Comparison of ENCODE assay signal across 33 cellular contexts in the genomic region with DNA sequence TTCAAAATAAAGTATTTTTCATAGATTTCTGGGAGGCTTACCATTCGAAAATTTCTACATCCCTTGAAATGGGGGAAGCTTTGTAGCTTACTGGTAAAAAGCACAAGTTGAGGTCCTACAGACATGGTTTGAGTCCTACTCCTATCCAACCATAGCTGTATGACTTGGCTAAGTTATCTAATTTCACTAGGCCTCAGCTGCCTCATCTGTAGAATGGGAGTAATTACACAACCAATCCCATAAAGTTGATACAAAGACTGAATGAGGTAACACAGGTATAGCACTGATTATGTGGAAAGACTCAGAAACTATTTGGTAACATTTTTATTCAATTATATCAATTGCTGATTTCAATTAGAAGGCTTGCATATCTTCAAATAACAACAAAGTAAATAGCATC.
A peak's percentile ranks its signal among the peaks of the same experiment; 100 is the strongest.
DNase-seq lines count a peak whose midpoint lies in the region; ATAC-seq, FAIRE-seq and TF ChIP-seq lines count a peak whose summit lies in the region.
"Had no signal": no experiment of that assay in that cellular context is flagged by ENCODE, and none has a peak within 500 bp of the region (broad histone marks: within the 10 kb centered on the region; RNA-seq: fewer than 3 reads in every experiment).

No MANE protein-coding gene starts in this region.

- in situ Hi-C loops in HepG2 (cut with HindIII; ENCODE audit: extremely low pct_ligation_motif_present, low pct_unique_long_range_greater_than_20kb) (no loop called here), K562 (cut with MboI) (no loop called here)

- H3K4me2 ChIP-seq in HepG2 (ENCODE audit: low read depth, low read length) (no peak overlapping the region), K562 (ENCODE audit: insufficient read depth, low read length) (no peak overlapping the region)
- H3K4me2 ChIP-seq: A549; BLaER1; BLaER1 treated with 17β-estradiol and CSF1 and Interleukin-3, amounts not matched to agents 10 nM and 100 nM had no signal

- H3K36me3 ChIP-seq in left ventricle myocardium inferior = peaks cover 29% of the 10 kb centered on the region
- H3K36me3 ChIP-seq in HepG2 (replicated peaks in 1 of 2; ENCODE audit: control insufficient read depth in 1 of 2, insufficient read depth in 2 of 2, low read length in 2 of 2) = peaks cover 10 to 58% of the 10 kb centered on the region in 2 experiments
- peaks cover 0 to 20% (median 0%) of the 10 kb centered on the region in 4 donors for H3K36me3 ChIP-seq in right lobe of liver
- H3K36me3 ChIP-seq in K562 (ENCODE audit: control insufficient read depth, insufficient read depth, low read length) = no peaks in the 10 kb centered on the region
- H3K36me3 ChIP-seq: BE2C, BLaER1 had no signal

- TF ChIP-seq EP300 in HepG2 (IDR thresholded peaks at IDR 0.05; ENCODE audit: low read depth in 2 of 2, low read length in 2 of 2) (no peak), HepG2 (CRISPR knock-in tag; IDR thresholded peaks at IDR 0.05; ENCODE audit: borderline replicate concordance) (no peak), K562 (IDR thresholded peaks at IDR 0.05; ENCODE audit: low read length) (no peak)

- H3K4me1 ChIP-seq in left ventricle myocardium inferior (peaks cover 82% of the 10 kb centered on the region), right cardiac atrium (ENCODE audit: control insufficient read depth, insufficient read depth, low read length) (peaks cover 9% of the 10 kb centered on the region), HepG2 (ENCODE audit: insufficient read depth, low read length) (no peaks in the 10 kb centered on the region), right lobe of liver (peaks cover 0 to 3% (median 0%) of the 10 kb centered on the region in 4 donors), K562 (replicated peaks in 1 of 2; ENCODE audit: control insufficient read depth in 2 of 2, insufficient read depth in 2 of 2, low read length in 2 of 2) (no peaks in the 10 kb centered on the region)
- H3K4me1 ChIP-seq: A549, BLaER1, Caco-2 had no signal

- peak overlapping the region; percentile 83 for H3K27ac ChIP-seq in left ventricle myocardium inferior (replicated peaks)
- no peak overlapping the region for H3K27ac ChIP-seq in right cardiac atrium (ENCODE audit: low read length)
- H3K27ac ChIP-seq in HepG2 (ENCODE audit: extremely low read length, insufficient read depth, low read length) = no peak overlapping the region
- H3K27ac ChIP-seq in right lobe of liver = no peak overlapping the region
- H3K27ac ChIP-seq in K562 (ENCODE audit: extremely low read depth, low read depth, low read length) = no peak overlapping the region
- H3K27ac ChIP-seq: 22Rv1; A549; BLaER1; BLaER1 treated with 17β-estradiol and CSF1 and Interleukin-3, amounts not matched to agents 10 nM and 100 nM; C4-2B had no signal

- TF ChIP-seq POLR2A in HepG2 (IDR thresholded peaks at IDR 0.05; ENCODE audit: insufficient read depth in 1 of 2, low read depth in 2 of 2, low read length in 2 of 2) = no peak
- no peak for TF ChIP-seq POLR2A in right lobe of liver (IDR thresholded peaks at IDR 0.05)
- no peak for TF ChIP-seq POLR2A in K562 (conservative IDR thresholded peaks at IDR 0.05)

- CTCF ChIA-PET in HepG2 (lab: Yijun Ruan, JAX; ENCODE audit: low intra/inter-chr PET ratio, low total read pairs) (no interaction called here), K562 (lab: Yijun Ruan, JAX; ENCODE audit: low intra/inter-chr PET ratio) (no interaction called here)

- WGBS in right cardiac atrium = 98% methylated on average over 1 of the region's 1 CpG
- WGBS in HepG2 (ENCODE audit: low lambda C conversion rate) = 100% methylated on average over 1 of the region's 1 CpG
- WGBS in right lobe of liver (ENCODE audit: insufficient coverage, low coverage, low lambda C conversion rate, missing lambda C conversion rate) = 63% methylated on average over 1 of the region's 1 CpG
- 57% methylated on average over 1 of the region's 1 CpG for WGBS in K562 (ENCODE audit: insufficient coverage, low coverage, missing lambda C conversion rate)

- TF ChIP-seq RAD21 in HepG2 (CRISPR knock-in tag; IDR thresholded peaks at IDR 0.05) (no peak), K562 (CRISPR knock-in tag; conservative IDR thresholded peaks at IDR 0.05 in 1 of 2, IDR thresholded peaks at IDR 0.05 in 1 of 2) (no peak)

- no peak for FAIRE-seq in HepG2 (lab: Jason Lieb, UNC)
- FAIRE-seq in K562 (lab: Jason Lieb, UNC) = no peak
- FAIRE-seq: A204.1, A549, D721Med had no signal

- H3K9ac ChIP-seq in HepG2 (ENCODE audit: insufficient read depth, low read depth, low read length) = no peak overlapping the region
- H3K9ac ChIP-seq in K562 (ENCODE audit: insufficient read depth in 1 of 2, low read depth in 2 of 2, low read length in 2 of 2) = no peak overlapping the region
- H3K9ac ChIP-seq: BLaER1; BLaER1 treated with 17β-estradiol and CSF1 and Interleukin-3, amounts not matched to agents 10 nM and 100 nM had no signal

- H3K4me3 ChIP-seq in left ventricle myocardium inferior = no peak overlapping the region
- H3K4me3 ChIP-seq in right cardiac atrium (ENCODE audit: low read length) = no peak overlapping the region
- H3K4me3 ChIP-seq in HepG2 (replicated peaks in 1 of 3; ENCODE audit: insufficient read depth in 1 of 3, low read depth in 2 of 3, low read length in 3 of 3) = no peak overlapping the region
- H3K4me3 ChIP-seq in right lobe of liver = no peak overlapping the region
- H3K4me3 ChIP-seq in K562 = no peak overlapping the region
- H3K4me3 ChIP-seq: A549; BLaER1; BLaER1 treated with 17β-estradiol and CSF1 and Interleukin-3, amounts not matched to agents 10 nM and 100 nM had no signal

- no peak overlapping the region for H2AFZ ChIP-seq in HepG2 (ENCODE audit: low read length)
- H2AFZ ChIP-seq in K562 (ENCODE audit: low read depth, low read length) = no peak overlapping the region

- BruUV-seq in HepG2 (replicated peaks; lab: Mats Ljungman, UMichigan) (no TSS peak), K562 (replicated peaks; lab: Mats Ljungman, UMichigan) (no TSS peak)

- H3K27me3 ChIP-seq in left ventricle myocardium inferior (ENCODE audit: low read depth) (no peaks in the 10 kb centered on the region), right cardiac atrium (ENCODE audit: control insufficient read depth, insufficient read depth) (no peaks in the 10 kb centered on the region), HepG2 (ENCODE audit: control insufficient read depth in 1 of 2, insufficient read depth in 2 of 2, low read length in 2 of 2) (no peaks in the 10 kb centered on the region), right lobe of liver (no peaks in the 10 kb centered on the region), K562 (ENCODE audit: control insufficient read depth in 2 of 2, insufficient read depth in 2 of 2, low read length in 2 of 2) (no peaks in the 10 kb centered on the region)
- H3K27me3 ChIP-seq: BE2C; BLaER1; BLaER1 treated with 17β-estradiol and CSF1 and Interleukin-3, amounts not matched to agents 10 nM and 100 nM had no signal

- ATAC-seq in right cardiac atrium = no peak
- ATAC-seq in HepG2 = no peak
- no peak for ATAC-seq in right lobe of liver
- no peak for ATAC-seq in K562
- no peak for ATAC-seq in HG02588 (IDR thresholded peaks at IDR 0.05; ENCODE audit: unreplicated experiment)
- ATAC-seq: A549; CD8-positive, alpha-beta T cell had no signal

- intact Hi-C loops in left ventricle myocardium inferior (cut with micrococcal nuclease) = no loop called here
- intact Hi-C loops in right cardiac atrium (cut with DNase I) = loop anchor here in 1 of 4 donors (10.0 kb wide), 1 partner anchor 122 kb away; no protein-coding TSS in a partner anchor
- intact Hi-C loops in HepG2 (cut with micrococcal nuclease; ENCODE audit: unreplicated experiment) = no loop called here
- intact Hi-C loops in right lobe of liver (cut with DNase I) = no loop called here
- intact Hi-C loops in K562 (cut with micrococcal nuclease) = no loop called here

- TF ChIP-seq CTCF in left ventricle myocardium inferior (IDR thresholded peaks at IDR 0.05; ENCODE audit: borderline replicate concordance) (no peak), HepG2 (CRISPR knock-in tag; IDR thresholded peaks at IDR 0.05) (no peak), right lobe of liver (IDR thresholded peaks at IDR 0.05) (no peak), K562 (IDR thresholded peaks at IDR 0.05 in 2 of 3, conservative IDR thresholded peaks at IDR 0.05 in 1 of 3; ENCODE audit: insufficient read depth in 2 of 3, low read depth in 1 of 3, low read length in 3 of 3) (no peak)

- no peaks in the 10 kb centered on the region for H3K79me2 ChIP-seq in HepG2 (ENCODE audit: insufficient read depth, low read length)
- H3K79me2 ChIP-seq in K562 (ENCODE audit: control insufficient read depth, insufficient read depth, low read length) = no peaks in the 10 kb centered on the region

- H3K9me1 ChIP-seq in K562 (ENCODE audit: control insufficient read depth, insufficient read depth, low read length) = no peaks in the 10 kb centered on the region

- DNase-seq in left ventricle myocardium inferior (no peak), right cardiac atrium (no peak), HepG2 (ENCODE audit: low spot score) (no peak), right lobe of liver (no peak), K562 (ENCODE audit: extremely low read depth in 1 of 4, low spot score in 3 of 4) (no peak)
- DNase-seq: 8988T; ACHN; AML-193; BE2C; C1 segment of cervical spinal cord; Caco-2; Calu3; CD4-positive, alpha-beta memory T cell; CD4-positive, alpha-beta T cell; CD4-positive, CD25-positive, alpha-beta regulatory T cell; CD8-positive, alpha-beta memory T cell; CD8-positive, alpha-beta T cell; COR-L47; DMS 273 treated with DMSO at 0.1 percent for 48 hours; DMS153; DMS53; DMS79; DMS79 treated with DMSO at 0.1 percent for 48 hours; DND-41; EL had no signal

- POLR2A ChIA-PET in HepG2 (lab: Yijun Ruan, JAX) (no interaction called here), K562 (lab: Yijun Ruan, JAX) (interaction anchor here (1.0 kb wide), 1 partner anchor 8 kb away, joined by 3 read pairs; no protein-coding TSS in a partner anchor)

- no peaks in the 10 kb centered on the region for H4K20me1 ChIP-seq in HepG2 (ENCODE audit: insufficient read depth, low read length)
- no peaks in the 10 kb centered on the region for H4K20me1 ChIP-seq in K562 (replicated peaks; ENCODE audit: control insufficient read depth, insufficient read depth, low read length)
- H4K20me1 ChIP-seq: BLaER1; BLaER1 treated with 17β-estradiol and CSF1 and Interleukin-3, amounts not matched to agents 10 nM and 100 nM had no signal

- H3K9me3 ChIP-seq in left ventricle myocardium inferior (replicated peaks) = no peaks in the 10 kb centered on the region
- H3K9me3 ChIP-seq in right cardiac atrium (ENCODE audit: control insufficient read depth, low read length) = no peaks in the 10 kb centered on the region
- H3K9me3 ChIP-seq in HepG2 (ENCODE audit: low read length) = no peaks in the 10 kb centered on the region
- H3K9me3 ChIP-seq in right lobe of liver = no peaks in the 10 kb centered on the region
- no peaks in the 10 kb centered on the region; the same call in 1 of the 2 replicates for H3K9me3 ChIP-seq in K562 (replicated peaks; ENCODE audit: control insufficient read depth, insufficient read depth, low read depth, low read length)
- H3K9me3 ChIP-seq: A549; BE2C; BLaER1; BLaER1 treated with 17β-estradiol and CSF1 and Interleukin-3, amounts not matched to agents 10 nM and 100 nM; Caco-2 had no signal

TF ChIP-seq in HepG2, 621 proteins besides CTCF, POLR2A, EP300 and RAD21 (continues in another document):
- TF ChIP-seq ZNF629 (CRISPR knock-in tag; conservative IDR thresholded peaks at IDR 0.05) = peak; percentile 85

TF ChIP-seq in K562, 482 proteins besides CTCF, POLR2A, EP300 and RAD21 (continues in another document):
- peak; percentile 89 for TF ChIP-seq RBM25 (IDR thresholded peaks at IDR 0.05; ENCODE audit: low read depth, low read length, severe bottlenecking)
